In the genomic region with DNA sequence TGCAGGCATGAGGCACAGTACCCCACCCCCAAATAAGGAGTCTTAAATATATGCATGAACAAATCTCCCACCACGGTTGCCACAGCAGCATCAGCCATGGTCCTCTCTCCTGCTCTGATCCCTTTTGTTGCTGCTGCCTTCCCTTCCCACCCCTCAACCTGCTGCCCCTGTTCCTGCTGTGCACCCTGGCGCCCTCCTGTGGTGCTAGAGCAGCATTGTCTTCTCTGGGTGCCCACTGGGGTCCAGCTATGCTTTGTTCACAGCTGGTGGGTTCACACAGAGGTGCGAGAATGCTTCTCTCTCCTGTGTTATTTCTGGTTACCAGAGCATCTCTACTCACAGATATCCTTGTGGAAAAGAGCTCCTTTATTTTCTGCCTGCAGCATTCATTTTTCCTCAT, we compare ENCODE assay signal across 10 cellular contexts.
DNase-seq lines count a peak whose midpoint lies in the region; ATAC-seq and TF ChIP-seq lines count a peak whose summit lies in the region.
"Had no signal": no experiment of that assay in that cellular context is flagged by ENCODE, and none has a peak within 500 bp of the region (broad histone marks: within the 10 kb centered on the region; RNA-seq: fewer than 3 reads in every experiment).

No MANE protein-coding gene starts in this region.

- H3K27ac ChIP-seq in HL-60 (replicated peaks) (no peak overlapping the region), WERI-Rb-1 (no peak overlapping the region)

- H3K4me3 ChIP-seq in HL-60 (replicated peaks; ENCODE audit: insufficient read depth, low read length) (no peak overlapping the region), WERI-Rb-1 (ENCODE audit: low read depth, low read length) (no peak overlapping the region), mucosa of descending colon (no peak overlapping the region)

- intact Hi-C loops in mucosa of descending colon (cut with DNase I, micrococcal nuclease), result no loop called here

- ATAC-seq in mucosa of descending colon, result peak; percentile 44
- no peak for ATAC-seq in GM21786 (IDR thresholded peaks at IDR 0.05; ENCODE audit: unreplicated experiment)
- ATAC-seq: CD8-positive, alpha-beta T cell had no signal

- H3K9me3 ChIP-seq in WERI-Rb-1 (ENCODE audit: severe bottlenecking) (no peaks in the 10 kb centered on the region), mucosa of descending colon (no peaks in the 10 kb centered on the region)

- no peaks in the 10 kb centered on the region for H3K27me3 ChIP-seq in HL-60 (ENCODE audit: insufficient read depth, poor library complexity, severe bottlenecking)
- no peaks in the 10 kb centered on the region for H3K27me3 ChIP-seq in WERI-Rb-1 (ENCODE audit: insufficient read depth, low read depth, severe bottlenecking)

- H3K36me3 ChIP-seq in WERI-Rb-1, result no peaks in the 10 kb centered on the region
- H3K36me3 ChIP-seq in mucosa of descending colon (ENCODE audit: low read depth), result no peaks in the 10 kb centered on the region

- no peaks in the 10 kb centered on the region for H3K4me1 ChIP-seq in mucosa of descending colon (ENCODE audit: low read depth)

- DNase-seq in NCI-H2029 (lab: John Stamatoyannopoulos, UW), result peak; percentile 4
- DNase-seq in NCI-H2029 treated with DMSO at 0.1 percent for 48 hours (lab: John Stamatoyannopoulos, UW), result no peak
- no peak for DNase-seq in HL-60 (ENCODE audit: low read depth in 1 of 2, low spot score in 1 of 2)
- DNase-seq in WERI-Rb-1, result peak; percentile 82
- peak in 2 of 3 donors; percentile 10 to 20 for DNase-seq in mucosa of descending colon
- no peak for DNase-seq in activated gamma-delta T cell (lab: John Stamatoyannopoulos, UW)
- DNase-seq in effector CD8-positive, alpha-beta T cell (lab: John Stamatoyannopoulos, UW), result no peak
- DNase-seq: activated CD4-positive, alpha-beta T cell treated with anti-CD3 and anti-CD28 coated beads, Interleukin-2, amount 50 U/mL, for 1 hour; CD8-positive, alpha-beta T cell had no signal

- TF ChIP-seq CTCF in HL-60 (IDR thresholded peaks at IDR 0.05; ENCODE audit: insufficient read depth, low read length) (peak; percentile 15), WERI-Rb-1 (IDR thresholded peaks at IDR 0.05; ENCODE audit: low read depth, low read length) (peak; percentile 95), mucosa of descending colon (IDR thresholded peaks at IDR 0.05) (peak; percentile 24)

Comparison
In these comparisons a context has a peak if more than half of its experiments do, and no peak if none do; other contexts are left out.
1. DNase-seq: peak in NCI-H2029 (single experiment), WERI-Rb-1 (single experiment) and mucosa of descending colon (2 of 3); none in NCI-H2029 treated with DMSO at 0.1 percent for 48 hours (single experiment), HL-60 (0 of 2), activated gamma-delta T cell (single experiment) and effector CD8-positive, alpha-beta T cell (single experiment).
2. CTCF ChIP-seq: peak in every context shown above with its lines; median percentile 95 in WERI-Rb-1; 24 in mucosa of descending colon; 15 in HL-60.